ENCODE assay signal across 8 cellular contexts in genomic region chr6:141488466-141488865, GRCh38.
DNase-seq lines count a peak whose midpoint lies in the region; ATAC-seq and TF ChIP-seq lines count a peak whose summit lies in the region.

No MANE protein-coding gene starts in this region.

- peaks cover 7% of the 10 kb centered on the region for H3K4me1 ChIP-seq in psoas muscle

- H3K9me3 ChIP-seq in psoas muscle, result no peaks in the 10 kb centered on the region

- H3K27me3 ChIP-seq in psoas muscle (ENCODE audit: insufficient read depth in 3 of 3, low read length in 2 of 3), result no peaks in the 10 kb centered on the region

- H3K36me3 ChIP-seq in psoas muscle (ENCODE audit: insufficient read depth in 1 of 2, low read depth in 1 of 2), result no peaks in the 10 kb centered on the region

- no peak overlapping the region for H3K27ac ChIP-seq in psoas muscle

- no peak for TF ChIP-seq CTCF in psoas muscle (IDR thresholded peaks at IDR 0.05)

- DNase-seq in NCI-H510A (lab: John Stamatoyannopoulos, UW) (peak; percentile 7), glomerular visceral epithelial cell (ENCODE audit: extremely low spot score) (peak; percentile 21), GM19240 (ENCODE audit: insufficient read length, low spot score) (no peak), inferior parietal cortex (ENCODE audit: extremely low spot score) (no peak), psoas muscle (no peak), left lobe of liver (ENCODE audit: low spot score) (no peak)

- intact Hi-C loops in psoas muscle (cut with DNase I), result no loop called here

- 7 to 15% (median 10%) methylated on average over 1 of the region's 1 CpG for WGBS in psoas muscle, 3 donors

- H3K4me3 ChIP-seq in psoas muscle, result no peak overlapping the region

- ATAC-seq in GM18519 (IDR thresholded peaks at IDR 0.05; ENCODE audit: low FRiP score, unreplicated experiment) (peak; percentile 33), HG02623 (IDR thresholded peaks at IDR 0.05; ENCODE audit: unreplicated experiment) (peak; percentile 31), psoas muscle (no peak), left lobe of liver (no peak)

Comparison
In these comparisons a context has a peak if more than half of its experiments do, and no peak if none do; other contexts are left out.
1. ATAC-seq: peak in GM18519 (single experiment) and HG02623 (single experiment); none in psoas muscle (0 of 4) and left lobe of liver (single experiment).
2. DNase-seq: peak in NCI-H510A (single experiment) and glomerular visceral epithelial cell (single experiment); none in GM19240 (single experiment), inferior parietal cortex (single experiment), psoas muscle (0 of 2) and left lobe of liver (single experiment).